In genomic region chr16:81513204-81514040, GRCh38 we compare ENCODE assay signal across 8 cellular contexts.
A peak's percentile ranks its signal among the peaks of the same experiment; 100 is the strongest.
DNase-seq lines count a peak whose midpoint lies in the region; ATAC-seq and TF ChIP-seq lines count a peak whose summit lies in the region.

No MANE protein-coding gene starts in this region.

- POLR2A ChIA-PET in activated CD4-positive, alpha-beta memory T cell treated with anti-CD3 and anti-CD28 coated beads, Interleukin-2, amount 10 ng/mL, durations not matched to agents 7 days and 5 days (lab: Charles Lee), result interaction anchor here (1.1 to 1.5 kb wide), 2 partner anchors 10 to 16 kb away, joined by 4 read pairs; no protein-coding TSS in a partner anchor
- POLR2A ChIA-PET in GM10248 (lab: Yijun Ruan, JAX), result interaction anchor here (0.5 kb wide), 1 partner anchor 149 kb away, joined by 4 read pairs; no protein-coding TSS in a partner anchor

- H3K36me3 Mint-ChIP-seq in activated CD4-positive, alpha-beta memory T cell treated with anti-CD3 and anti-CD28 coated beads, Interleukin-2, amount 10 ng/mL, durations not matched to agents 7 days and 5 days (ENCODE audit: low read depth), result peaks cover 5% of the 10 kb centered on the region

- H3K27me3 Mint-ChIP-seq in activated CD4-positive, alpha-beta memory T cell treated with anti-CD3 and anti-CD28 coated beads, Interleukin-2, amount 10 ng/mL, durations not matched to agents 7 days and 5 days, result no peaks in the 10 kb centered on the region

- CTCF ChIA-PET in activated CD4-positive, alpha-beta memory T cell treated with anti-CD3 and anti-CD28 coated beads, Interleukin-2, amount 10 ng/mL, durations not matched to agents 7 days and 5 days (lab: Charles Lee), result no interaction called here
- CTCF ChIA-PET in GM10248 (lab: Yijun Ruan, JAX), result interaction anchor here (0.6 to 1.8 kb wide), 7 partner anchors 12 to 217 kb away, joined by 3 to 6 read pairs (median 3); no protein-coding TSS in a partner anchor

- H3K9me3 Mint-ChIP-seq in activated CD4-positive, alpha-beta memory T cell treated with anti-CD3 and anti-CD28 coated beads, Interleukin-2, amount 10 ng/mL, durations not matched to agents 7 days and 5 days, result no peaks in the 10 kb centered on the region

- TF ChIP-seq CTCF in omental fat pad (IDR thresholded peaks at IDR 0.05) (no peak), GM10248 (IDR thresholded peaks at IDR 0.05; ENCODE audit: control extremely low read depth, extremely low read depth, low read depth, missing control alignments) (no peak)

- H3K4me1 Mint-ChIP-seq in activated CD4-positive, alpha-beta memory T cell treated with anti-CD3 and anti-CD28 coated beads, Interleukin-2, amount 10 ng/mL, durations not matched to agents 7 days and 5 days, result peaks cover 21% of the 10 kb centered on the region

- no peak overlapping the region for H3K27ac Mint-ChIP-seq in activated CD4-positive, alpha-beta memory T cell treated with anti-CD3 and anti-CD28 coated beads, Interleukin-2, amount 10 ng/mL, durations not matched to agents 7 days and 5 days

- peak overlapping the region; percentile 97 for H3K27ac ChIP-seq in epithelial cell of prostate

- ATAC-seq in GM18502 (IDR thresholded peaks at IDR 0.05; ENCODE audit: poor library complexity, unreplicated experiment) (peak; percentile 46), HG03354 (IDR thresholded peaks at IDR 0.05; ENCODE audit: poor library complexity, severe bottlenecking, unreplicated experiment) (peak; percentile 53), omental fat pad (ENCODE audit: low FRiP score) (peak; percentile 20), GM21825 (IDR thresholded peaks at IDR 0.05; ENCODE audit: unreplicated experiment) (no peak)

- DNase-seq in epithelial cell of prostate (ENCODE audit: low read depth, low spot score), result no peak
- DNase-seq in omental fat pad (ENCODE audit: low spot score), result no peak
- DNase-seq in activated CD4-positive, alpha-beta memory T cell treated with anti-CD3 and anti-CD28 coated beads, Interleukin-2, amount 10 ng/mL, durations not matched to agents 7 days and 5 days, result no peak
- DNase-seq in NCI-H1048 (lab: John Stamatoyannopoulos, UW), result no peak
- DNase-seq in GM10248 (ENCODE audit: extremely low spot score), result no peak

- H3K4me3 Mint-ChIP-seq in activated CD4-positive, alpha-beta memory T cell treated with anti-CD3 and anti-CD28 coated beads, Interleukin-2, amount 10 ng/mL, durations not matched to agents 7 days and 5 days, result no peak overlapping the region
